ENCODE assay signal across 14 cellular contexts in the genomic region with DNA sequence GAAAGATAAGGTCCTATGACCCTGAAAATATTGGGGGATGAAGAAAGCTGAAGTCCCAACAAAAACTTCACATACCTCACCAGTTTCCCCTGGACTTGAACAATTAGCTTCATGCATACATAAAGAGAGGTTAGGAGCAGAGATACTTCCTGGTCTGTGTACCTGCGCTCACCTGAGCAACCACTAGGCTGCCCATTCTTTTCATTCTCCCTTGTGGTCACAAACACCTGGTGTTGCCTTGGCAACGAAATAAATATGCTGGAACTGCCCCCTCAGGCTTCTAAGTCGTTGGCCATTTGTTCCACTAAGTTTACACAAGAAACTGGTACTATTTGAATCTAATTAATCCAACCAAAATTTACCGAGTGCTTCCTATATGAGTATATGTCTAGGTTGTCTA. TPM values are rescaled to one million over a fixed set of nuclear protein-coding genes. Genes with fewer than 3 reads are reported as not detected.
A peak's percentile ranks its signal among the peaks of the same experiment; 100 is the strongest.
DNase-seq lines count a peak whose midpoint lies in the region; ATAC-seq and TF ChIP-seq lines count a peak whose summit lies in the region.
"Had no signal": no experiment of that assay in that cellular context is flagged by ENCODE, and none has a peak within 500 bp of the region (broad histone marks: within the 10 kb centered on the region; RNA-seq: fewer than 3 reads in every experiment).

No MANE protein-coding gene starts in this region.

- intact Hi-C loops in MCF 10A (cut with micrococcal nuclease), result no loop called here
- intact Hi-C loops in breast epithelium (cut with DNase I; ENCODE audit: low total_unique reads), result no loop called here
- intact Hi-C loops in head of caudate nucleus (cut with DNase I), result no loop called here

- no peaks in the 10 kb centered on the region for H3K4me1 Mint-ChIP-seq in MCF 10A (ENCODE audit: insufficient read depth, unreplicated experiment)
- H3K4me1 Mint-ChIP-seq in endodermal cell, result peaks cover 9% of the 10 kb centered on the region

- no peaks in the 10 kb centered on the region for H3K9me3 Mint-ChIP-seq in MCF 10A (ENCODE audit: unreplicated experiment)
- H3K9me3 Mint-ChIP-seq in endodermal cell, result no peaks in the 10 kb centered on the region
- H3K9me3 Mint-ChIP-seq: activated CD8-positive, alpha-beta T cell treated with anti-CD3 and anti-CD28 coated beads for 36 hours; T-helper 1 cell treated with Interleukin-12 subunit alpha and Interleukin-12 subunit beta and Interleukin-4 antibody, amounts not matched to agents 30 μg/mL and 1 μg/mL, for 36 hours had no signal

- H3K36me3 Mint-ChIP-seq in MCF 10A (ENCODE audit: insufficient read depth, unreplicated experiment) (no peaks in the 10 kb centered on the region), endodermal cell (ENCODE audit: low read depth) (no peaks in the 10 kb centered on the region)

- no peak overlapping the region for H3K27ac ChIP-seq in breast epithelium
- H3K27ac ChIP-seq in endodermal cell (ENCODE audit: low read depth, low read length), result no peak overlapping the region

- ATAC-seq in GM19455 (IDR thresholded peaks at IDR 0.05; ENCODE audit: unreplicated experiment), result no peak
- ATAC-seq: activated CD8-positive, alpha-beta T cell treated with anti-CD3 and anti-CD28 coated beads for 36 hours had no signal

- H3K4me1 ChIP-seq in breast epithelium (no peaks in the 10 kb centered on the region), endodermal cell (ENCODE audit: control insufficient read depth, insufficient read depth, low read length) (no peaks in the 10 kb centered on the region)

- no peak overlapping the region for H3K9ac ChIP-seq in endodermal cell (ENCODE audit: extremely low read depth, low read length, poor library complexity, severe bottlenecking)

- peak; percentile 52 for DNase-seq in MCF 10A (ENCODE audit: unreplicated experiment)
- no peak for DNase-seq in breast epithelium (ENCODE audit: low spot score in 2 of 2)
- DNase-seq in NCI-H2029 (lab: John Stamatoyannopoulos, UW), result peak; percentile 88
- DNase-seq in endodermal cell, result peak; percentile 88
- no peak for DNase-seq in HuH-7 (ENCODE audit: low spot score)
- no peak for DNase-seq in KG1 (lab: John Stamatoyannopoulos, UW)
- no peak for DNase-seq in head of caudate nucleus
- DNase-seq: activated CD8-positive, alpha-beta T cell treated with anti-CD3 and anti-CD28 coated beads for 36 hours; activated gamma-delta T cell; AML-193 had no signal

- H3K27ac Mint-ChIP-seq in MCF 10A (ENCODE audit: low read depth, unreplicated experiment), result no peak overlapping the region
- H3K27ac Mint-ChIP-seq in endodermal cell, result no peak overlapping the region
- H3K27ac Mint-ChIP-seq: activated CD8-positive, alpha-beta T cell treated with anti-CD3 and anti-CD28 coated beads for 36 hours; T-helper 1 cell treated with Interleukin-12 subunit alpha and Interleukin-12 subunit beta and Interleukin-4 antibody, amounts not matched to agents 30 μg/mL and 1 μg/mL, for 36 hours had no signal

- WGBS in endodermal cell (ENCODE audit: insufficient coverage in 1 of 2, insufficient read length in 1 of 2), 2 experiments, result 20 to 45% methylated on average over 1 to 4 of the region's 4 CpGs

- POLR2A ChIA-PET in MCF 10A (lab: Yijun Ruan, JAX), result no interaction called here

- H3K27me3 Mint-ChIP-seq in MCF 10A (ENCODE audit: insufficient read depth, unreplicated experiment) (peaks cover 31% of the 10 kb centered on the region), endodermal cell (ENCODE audit: insufficient read depth) (peaks cover 70% of the 10 kb centered on the region)

- TF ChIP-seq CTCF in MCF 10A (IDR thresholded peaks at IDR 0.05; ENCODE audit: unreplicated experiment) (no peak), breast epithelium (IDR thresholded peaks at IDR 0.05) (no peak), endodermal cell (conservative IDR thresholded peaks at IDR 0.05) (peak; percentile 78)

- no TSS peak for BruUV-seq in MCF 10A (replicated peaks; lab: Mats Ljungman, UMichigan)

- H3K27me3 ChIP-seq in breast epithelium (peaks cover 0 to 21% of the 10 kb centered on the region in 2 donors), endodermal cell (ENCODE audit: control insufficient read depth, insufficient read depth, low read length, poor library complexity, severe bottlenecking) (peaks cover 48% of the 10 kb centered on the region)

- no peaks in the 10 kb centered on the region for H3K9me3 ChIP-seq in breast epithelium
- no peaks in the 10 kb centered on the region for H3K9me3 ChIP-seq in endodermal cell (ENCODE audit: control insufficient read depth, low read length)

- no peak overlapping the region for H3K4me3 ChIP-seq in breast epithelium
- no peak overlapping the region for H3K4me3 ChIP-seq in endodermal cell (ENCODE audit: low read length)

- no peak overlapping the region for H3K4me3 Mint-ChIP-seq in MCF 10A (ENCODE audit: unreplicated experiment)
- H3K4me3 Mint-ChIP-seq in endodermal cell, result no peak overlapping the region
- H3K4me3 Mint-ChIP-seq: activated CD8-positive, alpha-beta T cell treated with anti-CD3 and anti-CD28 coated beads for 36 hours; T-helper 1 cell treated with Interleukin-12 subunit alpha and Interleukin-12 subunit beta and Interleukin-4 antibody, amounts not matched to agents 30 μg/mL and 1 μg/mL, for 36 hours had no signal

- CTCF ChIA-PET in MCF 10A (lab: Yijun Ruan, JAX), result no interaction called here

- H3K36me3 ChIP-seq in breast epithelium (no peaks in the 10 kb centered on the region), endodermal cell (ENCODE audit: control insufficient read depth, insufficient read depth, low read length) (no peaks in the 10 kb centered on the region)

- no peak for TF ChIP-seq POLR2A in breast epithelium (IDR thresholded peaks at IDR 0.05)

RNA-seq across cellular contexts. Expression of gene OTP, which starts 18.1 kb away (rescaled TPM):
- total RNA-seq in MCF 10A (2022), result not detected in 2 replicates
- total RNA-seq in breast epithelium, result under 1 TPM in 1 of 3 donors, not detected in 2; 0.15 TPM
- not detected for total RNA-seq in endodermal cell
- polyA plus RNA-seq in endodermal cell (2013, experiment 1 of 2), result 0.50 TPM
- polyA plus RNA-seq in endodermal cell (2013, experiment 2 of 2), result 0.25 TPM
- total RNA-seq: activated CD8-positive, alpha-beta T cell treated with anti-CD3 and anti-CD28 coated beads for 36 hours; M059J had no signal
- polyA plus RNA-seq: esophagus had no signal

Comparison
In these comparisons a context has a peak if more than half of its experiments do, and no peak if none do; other contexts are left out.
1. DNase-seq: peak in MCF 10A (single experiment), NCI-H2029 (single experiment) and endodermal cell (single experiment); none in breast epithelium (0 of 2), HuH-7 (single experiment), KG1 (single experiment) and head of caudate nucleus (0 of 42).